ENCODE assay signal across 11 cellular contexts in the genomic region with DNA sequence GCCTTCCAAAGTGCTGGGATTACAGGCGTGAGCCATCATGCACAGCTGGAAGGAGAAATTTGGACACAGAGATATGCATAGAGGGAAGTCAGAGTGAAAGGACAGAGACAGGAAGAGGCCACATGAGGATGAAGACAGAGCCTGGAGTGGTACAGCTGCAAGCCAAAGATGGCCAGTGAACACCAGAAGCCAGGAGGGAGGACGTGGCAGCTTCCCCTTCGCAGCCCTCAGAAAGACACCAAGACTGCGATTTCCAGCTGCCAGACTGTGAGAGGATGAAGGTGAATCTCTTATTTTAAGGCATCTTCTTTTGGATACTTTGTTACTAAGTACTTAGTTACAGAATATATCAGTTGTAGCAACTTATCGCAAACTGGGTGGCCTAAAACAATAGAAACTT.
DNase-seq lines count a peak whose midpoint lies in the region; ATAC-seq lines count a peak whose summit lies in the region.
"Had no signal": no experiment of that assay in that cellular context is flagged by ENCODE, and none has a peak within 500 bp of the region (broad histone marks: within the 10 kb centered on the region; RNA-seq: fewer than 3 reads in every experiment).

No MANE protein-coding gene starts in this region.

- peak; percentile 66 for DNase-seq in activated CD4-positive, alpha-beta T cell treated with anti-CD3 and anti-CD28 coated beads, Interleukin-2, amount 10 ng/mL, durations not matched to agents 24 days and 14 days
- DNase-seq in activated CD4-positive, alpha-beta T cell treated with anti-CD3 and anti-CD28 coated beads, Interleukin-2, amount 50 U/mL, for 1 hour, result no peak
- DNase-seq in SKM-1 treated with dmso at 0.1 percent for 144 hours (lab: John Stamatoyannopoulos, UW; ENCODE audit: unreplicated experiment) (peak; percentile 51), germinal center (ENCODE audit: low spot score) (no peak), amygdala (lab: John Stamatoyannopoulos, UW) (no peak), dedifferentiated amniotic fluid mesenchymal stem cell (ENCODE audit: extremely low spot score) (no peak)
- no peak for DNase-seq in effector memory CD4-positive, alpha-beta T cell
- peak in 1 of 2 donors; percentile 56 for DNase-seq in stimulated activated effector memory CD8-positive, alpha-beta T cell treated with anti-CD3 and anti-CD28 coated beads, Interleukin-12 subunit alpha, Interleukin-12 subunit beta, amount 100 ng/mL, for 72 hours (ENCODE audit: low spot score in 2 of 2)
- DNase-seq: brain microvascular endothelial cell, NCI-H187 had no signal

- intact Hi-C loops in activated CD4-positive, alpha-beta T cell treated with anti-CD3 and anti-CD28 coated beads, Interleukin-2, amount 10 ng/mL, durations not matched to agents 24 days and 14 days (cut with micrococcal nuclease), result loop anchor here (5.0 kb wide), 1 partner anchor 86 kb away; no protein-coding TSS in a partner anchor

- H3K36me3 Mint-ChIP-seq in activated CD4-positive, alpha-beta T cell treated with anti-CD3 and anti-CD28 coated beads, Interleukin-2, amount 10 ng/mL, durations not matched to agents 24 days and 14 days (ENCODE audit: low read depth), result peaks cover 1% of the 10 kb centered on the region
- peaks cover 9% of the 10 kb centered on the region for H3K36me3 Mint-ChIP-seq in stimulated activated effector memory CD8-positive, alpha-beta T cell treated with anti-CD3 and anti-CD28 coated beads, Interleukin-12 subunit alpha, Interleukin-12 subunit beta, amount 100 ng/mL, for 72 hours

- H3K27me3 ChIP-seq in effector memory CD4-positive, alpha-beta T cell (replicated peaks; ENCODE audit: control insufficient read depth, insufficient read depth, low read length, poor library complexity, severe bottlenecking), result no peaks in the 10 kb centered on the region
- H3K27me3 ChIP-seq: brain microvascular endothelial cell had no signal

- H3K9me3 Mint-ChIP-seq in activated CD4-positive, alpha-beta T cell treated with anti-CD3 and anti-CD28 coated beads, Interleukin-2, amount 10 ng/mL, durations not matched to agents 24 days and 14 days, result peaks cover 4% of the 10 kb centered on the region
- H3K9me3 Mint-ChIP-seq in stimulated activated effector memory CD8-positive, alpha-beta T cell treated with anti-CD3 and anti-CD28 coated beads, Interleukin-12 subunit alpha, Interleukin-12 subunit beta, amount 100 ng/mL, for 72 hours, result peaks cover 2% of the 10 kb centered on the region

- H3K4me3 ChIP-seq in effector memory CD4-positive, alpha-beta T cell (ENCODE audit: insufficient read depth, low read depth, low read length, poor library complexity, severe bottlenecking), result peak overlapping the region; percentile 6

- peak; percentile 17 for ATAC-seq in stimulated activated effector memory CD8-positive, alpha-beta T cell treated with anti-CD3 and anti-CD28 coated beads, Interleukin-12 subunit alpha, Interleukin-12 subunit beta, amount 100 ng/mL, for 72 hours
- ATAC-seq: Panc1 had no signal

- peaks cover 29% of the 10 kb centered on the region for H3K4me1 ChIP-seq in effector memory CD4-positive, alpha-beta T cell (ENCODE audit: control insufficient read depth, insufficient read depth, low read length, poor library complexity, severe bottlenecking)

- H3K4me1 Mint-ChIP-seq in activated CD4-positive, alpha-beta T cell treated with anti-CD3 and anti-CD28 coated beads, Interleukin-2, amount 10 ng/mL, durations not matched to agents 24 days and 14 days, result peaks cover 49% of the 10 kb centered on the region
- H3K4me1 Mint-ChIP-seq in stimulated activated effector memory CD8-positive, alpha-beta T cell treated with anti-CD3 and anti-CD28 coated beads, Interleukin-12 subunit alpha, Interleukin-12 subunit beta, amount 100 ng/mL, for 72 hours, result peaks cover 47% of the 10 kb centered on the region

- peak overlapping the region; percentile 44 for H3K27ac ChIP-seq in effector memory CD4-positive, alpha-beta T cell (ENCODE audit: insufficient read depth, low read length, poor library complexity, severe bottlenecking)
- H3K27ac ChIP-seq: brain microvascular endothelial cell had no signal

- H3K36me3 ChIP-seq in effector memory CD4-positive, alpha-beta T cell (ENCODE audit: control insufficient read depth, insufficient read depth, low read length), result no peaks in the 10 kb centered on the region
- H3K36me3 ChIP-seq: brain microvascular endothelial cell had no signal

- H3K27me3 Mint-ChIP-seq in activated CD4-positive, alpha-beta T cell treated with anti-CD3 and anti-CD28 coated beads, Interleukin-2, amount 10 ng/mL, durations not matched to agents 24 days and 14 days, result no peaks in the 10 kb centered on the region

- peak overlapping the region; percentile 92 for H3K27ac Mint-ChIP-seq in activated CD4-positive, alpha-beta T cell treated with anti-CD3 and anti-CD28 coated beads, Interleukin-2, amount 10 ng/mL, durations not matched to agents 24 days and 14 days
- H3K27ac Mint-ChIP-seq in stimulated activated effector memory CD8-positive, alpha-beta T cell treated with anti-CD3 and anti-CD28 coated beads, Interleukin-12 subunit alpha, Interleukin-12 subunit beta, amount 100 ng/mL, for 72 hours, result peak overlapping the region; percentile 90

- peak overlapping the region; percentile 71 for H3K4me3 Mint-ChIP-seq in activated CD4-positive, alpha-beta T cell treated with anti-CD3 and anti-CD28 coated beads, Interleukin-2, amount 10 ng/mL, durations not matched to agents 24 days and 14 days
- H3K4me3 Mint-ChIP-seq in stimulated activated effector memory CD8-positive, alpha-beta T cell treated with anti-CD3 and anti-CD28 coated beads, Interleukin-12 subunit alpha, Interleukin-12 subunit beta, amount 100 ng/mL, for 72 hours, result peak overlapping the region; percentile 72

- no peaks in the 10 kb centered on the region for H3K9me3 ChIP-seq in effector memory CD4-positive, alpha-beta T cell (ENCODE audit: control insufficient read depth, low read length)

Comparison
In these comparisons a context has a peak if more than half of its experiments do, and no peak if none do; other contexts are left out.
1. DNase-seq: peak in activated CD4-positive, alpha-beta T cell treated with anti-CD3 and anti-CD28 coated beads, Interleukin-2, amount 10 ng/mL, durations not matched to agents 24 days and 14 days (single experiment) and SKM-1 treated with dmso at 0.1 percent for 144 hours (single experiment); none in activated CD4-positive, alpha-beta T cell treated with anti-CD3 and anti-CD28 coated beads, Interleukin-2, amount 50 U/mL, for 1 hour (single experiment), effector memory CD4-positive, alpha-beta T cell (0 of 3), germinal center (single experiment), amygdala (0 of 56) and dedifferentiated amniotic fluid mesenchymal stem cell (single experiment).